Comparison of ENCODE assay signal across 8 cellular contexts in the genomic region with DNA sequence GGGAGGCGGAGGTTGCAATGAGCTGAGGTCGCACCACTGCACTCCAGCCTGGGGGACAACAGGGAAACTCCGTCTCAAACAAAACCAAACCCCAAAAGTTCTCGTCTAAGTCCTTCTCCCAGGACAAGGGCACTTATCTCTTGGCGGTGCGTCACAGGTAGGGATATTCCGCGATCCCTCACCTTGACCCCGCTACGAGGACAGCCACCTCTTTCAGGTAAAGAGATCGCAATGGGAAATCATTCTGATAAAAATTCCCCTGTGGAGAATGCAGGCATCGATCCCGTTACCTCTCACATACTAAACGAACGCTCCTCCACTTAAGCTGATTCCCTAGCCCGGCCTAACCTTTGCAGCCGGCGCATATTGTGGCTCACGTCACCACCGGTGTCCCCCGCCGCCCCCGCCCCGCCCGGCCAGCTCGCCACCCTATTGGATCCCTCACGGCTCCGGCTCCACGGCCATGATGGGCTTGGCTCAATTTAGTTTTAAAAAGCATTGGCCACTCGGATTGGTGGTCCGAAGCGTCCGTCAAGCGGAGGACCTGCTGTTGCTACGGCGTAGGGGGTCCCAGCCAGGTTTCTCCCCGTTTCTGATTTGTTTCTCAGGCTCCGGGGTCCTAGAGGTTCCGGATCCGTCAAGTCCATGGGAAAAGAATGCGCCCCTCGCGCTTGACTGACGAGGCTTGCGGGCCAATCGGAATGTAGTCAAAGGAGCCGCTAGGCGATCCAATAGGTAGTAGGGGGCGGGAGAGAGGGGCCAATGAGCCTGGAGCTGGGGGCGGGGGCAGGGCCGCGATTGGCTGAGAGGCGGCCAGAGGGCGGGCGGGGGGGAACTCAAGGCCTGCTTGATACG.
DNase-seq lines count a peak whose midpoint lies in the region; ATAC-seq and FAIRE-seq lines count a peak whose summit lies in the region.

No MANE protein-coding gene starts in this region.

- peaks cover 35% of the 10 kb centered on the region for H3K36me3 Mint-ChIP-seq in effector memory CD8-positive, alpha-beta T cell (ENCODE audit: insufficient read depth)
- H3K36me3 Mint-ChIP-seq in memory B cell: peaks cover 3% of the 10 kb centered on the region

- DNase-seq in COLO829 (ENCODE audit: low spot score) (peak; percentile 95), HTR-8/SVneo (ENCODE audit: insufficient read length, low spot score) (peak; percentile 99), NOMO-1 (lab: John Stamatoyannopoulos, UW; ENCODE audit: unreplicated experiment in 2 of 2) (peak; percentile 97 to 99), memory B cell (ENCODE audit: low spot score in 2 of 2) (peak; percentile 85 to 88)
- peak; percentile 95 to 99 (median 98) for DNase-seq in activated CD8-positive, alpha-beta memory T cell treated with anti-CD3 and anti-CD28 coated beads for 48 hours (ENCODE audit: low read depth in 2 of 3, low spot score in 2 of 3)
- DNase-seq in effector memory CD8-positive, alpha-beta T cell: peak; percentile 90 to 94 (median 93)
- peak; percentile 88 to 94 (median 89) for DNase-seq in stimulated activated CD4-positive, alpha-beta T cell treated with anti-CD3 and anti-CD28 coated beads, TNF-alpha, amount 100 ng/mL, for 48 hours (ENCODE audit: low read depth in 3 of 3)

- peak overlapping the region; percentile 99 to 100 for H3K27ac Mint-ChIP-seq in effector memory CD8-positive, alpha-beta T cell
- H3K27ac Mint-ChIP-seq in memory B cell: peak overlapping the region; percentile 98

- FAIRE-seq in HTR-8/SVneo (lab: Jason Lieb, UNC): peak; percentile 97

- peak; percentile 71 for ATAC-seq in GM21381 (IDR thresholded peaks at IDR 0.05; ENCODE audit: unreplicated experiment)
- ATAC-seq in effector memory CD8-positive, alpha-beta T cell (replicated peaks): peak; percentile 88
- peak; percentile 87 for ATAC-seq in memory B cell (ENCODE audit: low read depth)

- H3K9me3 Mint-ChIP-seq in effector memory CD8-positive, alpha-beta T cell: no peaks in the 10 kb centered on the region
- no peaks in the 10 kb centered on the region for H3K9me3 Mint-ChIP-seq in memory B cell

- H3K4me1 Mint-ChIP-seq in effector memory CD8-positive, alpha-beta T cell (ENCODE audit: low read depth in 2 of 2): peaks cover 27 to 28% of the 10 kb centered on the region in 2 donors
- H3K4me1 Mint-ChIP-seq in memory B cell: peaks cover 22% of the 10 kb centered on the region

- H3K27me3 Mint-ChIP-seq in effector memory CD8-positive, alpha-beta T cell: no peaks in the 10 kb centered on the region
- no peaks in the 10 kb centered on the region for H3K27me3 Mint-ChIP-seq in memory B cell

- H3K4me3 Mint-ChIP-seq in effector memory CD8-positive, alpha-beta T cell: peak overlapping the region; percentile 94 to 96
- H3K4me3 Mint-ChIP-seq in memory B cell: peak overlapping the region; percentile 95

Comparison
In these comparisons a context has a peak if more than half of its experiments do, and no peak if none do; other contexts are left out.
1. Peak in every context shown above with its lines: DNase-seq and ATAC-seq.